1 cellular context compared by ENCODE assay signal in genomic region chr14:92039720-92040430, GRCh38.
TF ChIP-seq lines count a peak whose summit lies in the region.

Gene TRIP11 (minus strand): TSS chr14:92040059. CDS start chr14:92039685, 374 bp downstream.

TF ChIP-seq in K562, 482 proteins besides CTCF, POLR2A, EP300 and RAD21 (continued from another document):
- TF ChIP-seq ZBTB43 (CRISPR knock-in tag; IDR thresholded peaks at IDR 0.05) (no peak), MLLT1 (IDR thresholded peaks at IDR 0.05) (peak in 1 of 2 experiments; percentile 90; a peak in 1 of 4 replicates), RREB1 (CRISPR knock-in tag; IDR thresholded peaks at IDR 0.05) (no peak), NRF1 (conservative IDR thresholded peaks at IDR 0.05 in 1 of 2, IDR thresholded peaks at IDR 0.05 in 1 of 2) (peak; percentile 83 to 86), VEZF1 (CRISPR knock-in tag; IDR thresholded peaks at IDR 0.05) (no peak), ELF1 (tag; IDR thresholded peaks at IDR 0.05) (no peak), FOSL1 (tag; conservative IDR thresholded peaks at IDR 0.05) (no peak), HNRNPUL1 (IDR thresholded peaks at IDR 0.05; ENCODE audit: low read length) (no peak), CSDE1 (IDR thresholded peaks at IDR 0.05) (no peak), THAP7 (CRISPR knock-in tag; IDR thresholded peaks at IDR 0.05) (no peak), HMGN3 (IDR thresholded peaks at IDR 0.05; ENCODE audit: borderline replicate concordance, extremely low read depth, insufficient read length, low read depth, low read length) (peak; percentile 58), ELK3 (CRISPR knock-in tag; IDR thresholded peaks at IDR 0.05) (no peak), ETS1 (conservative IDR thresholded peaks at IDR 0.05; ENCODE audit: control insufficient read depth, low read depth, low read length) (no peak), ZNF133 (CRISPR knock-in tag; IDR thresholded peaks at IDR 0.05) (no peak), RBM22 (IDR thresholded peaks at IDR 0.05; ENCODE audit: low read depth, low read length, poor library complexity, severe bottlenecking) (no peak), FOXO4 (CRISPR knock-in tag; IDR thresholded peaks at IDR 0.05) (no peak), BHLHE40 (IDR thresholded peaks at IDR 0.05; ENCODE audit: low read length) (no peak), HES1 (IDR thresholded peaks at IDR 0.05; ENCODE audit: low read depth) (no peak), PHF8 (IDR thresholded peaks at IDR 0.05; ENCODE audit: borderline replicate concordance, low read length) (peak; percentile 99), ZFP36 (IDR thresholded peaks at IDR 0.05; ENCODE audit: low read depth, low read length, partially characterized antibody) (no peak), YY1 (IDR thresholded peaks at IDR 0.05; ENCODE audit: borderline replicate concordance in 1 of 3, control insufficient read depth in 1 of 3, extremely low read depth in 1 of 3, insufficient read depth in 3 of 3, insufficient read length in 1 of 3, insufficient replicate concordance in 2 of 3, low read depth in 1 of 3, low read length in 2 of 3) (peak; percentile 77 to 97 (median 93))
